1 cellular context compared by ENCODE assay signal in genomic region chr22:44971651-44972362, GRCh38.
TF ChIP-seq lines count a peak whose summit lies in the region.

No MANE protein-coding gene starts in this region.

TF ChIP-seq in H1, 55 proteins besides CTCF, POLR2A, EP300 and RAD21:
- TF ChIP-seq TEAD4 (IDR thresholded peaks at IDR 0.05; ENCODE audit: low read depth, low read length) (no peak), POU5F1 (IDR thresholded peaks at IDR 0.05; ENCODE audit: low read depth, low read length) (no peak)
